In the genomic region with DNA sequence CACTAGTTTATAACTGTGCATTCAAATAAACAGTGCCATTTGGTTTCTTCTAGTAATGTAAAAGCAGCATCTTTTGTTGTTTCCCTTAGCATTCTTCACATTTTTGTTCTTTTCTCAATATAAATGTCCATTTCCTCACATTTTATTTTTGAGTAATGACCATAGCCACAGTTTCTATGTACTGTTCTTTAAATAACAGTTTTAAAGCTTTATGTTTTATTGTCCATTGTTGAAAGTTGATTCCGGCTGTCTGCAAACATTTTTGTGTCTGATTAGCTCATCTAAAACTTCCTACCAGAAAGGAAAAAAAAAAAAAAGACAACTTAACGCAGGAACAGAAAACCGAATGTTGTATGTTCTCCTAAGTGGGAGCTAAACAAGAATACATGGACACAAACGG, we compare ENCODE assay signal across 21 cellular contexts.
"Had no signal": no experiment of that assay in that cellular context is flagged by ENCODE, and none has a peak within 500 bp of the region (broad histone marks: within the 10 kb centered on the region; RNA-seq: fewer than 3 reads in every experiment).

No MANE protein-coding gene starts in this region.

- H3K27me3 ChIP-seq: right atrium auricular region, stomach, testis, upper lobe of left lung had no signal

- H3K27ac ChIP-seq: left ventricle myocardium inferior, right atrium auricular region, stomach, testis, upper lobe of left lung had no signal

- DNase-seq: activated CD4-positive, alpha-beta memory T cell treated with anti-CD3 and anti-CD28 coated beads, Interleukin-2, amount 10 ng/mL, durations not matched to agents 7 days and 5 days; activated CD4-positive, alpha-beta T cell treated with anti-CD3 and anti-CD28 coated beads for 36 hours; activated effector memory CD4-positive, alpha-beta T cell treated with anti-CD3 and anti-CD28 coated beads, Interleukin-2, amount 50 U/mL, for 16 hours; activated T-cell treated with anti-CD3 and anti-CD28 coated beads, Interleukin-2, amount 50 U/mL, for 4 hours; amniotic stem cell; hippocampal formation; kidney; left ventricle myocardium inferior; nucleus accumbens; SIG-M5; stimulated activated CD4-positive, alpha-beta T cell treated with anti-CD3 and anti-CD28 coated beads, Interleukin-1b, Interleukin-23, amount 100 ng/mL, for 48 hours; stomach; T-helper 2 cell; testis; upper lobe of left lung had no signal

- H3K36me3 ChIP-seq: left ventricle myocardium inferior, right atrium auricular region, stomach, upper lobe of left lung had no signal

- H3K27me3 Mint-ChIP-seq: activated CD4-positive, alpha-beta memory T cell treated with anti-CD3 and anti-CD28 coated beads, Interleukin-2, amount 10 ng/mL, durations not matched to agents 7 days and 5 days; activated CD4-positive, alpha-beta T cell treated with anti-CD3 and anti-CD28 coated beads for 36 hours; brain; progenitor cell of endocrine pancreas had no signal

- H3K27ac Mint-ChIP-seq: activated CD4-positive, alpha-beta memory T cell treated with anti-CD3 and anti-CD28 coated beads, Interleukin-2, amount 10 ng/mL, durations not matched to agents 7 days and 5 days; activated CD4-positive, alpha-beta T cell treated with anti-CD3 and anti-CD28 coated beads for 36 hours; activated naive CD4-positive, alpha-beta T cell treated with anti-CD3 and anti-CD28 coated beads, Interleukin-2, amount 50 U/mL, for 72 hours; brain; memory B cell; nephron; progenitor cell of endocrine pancreas had no signal

- ATAC-seq: activated CD4-positive, alpha-beta T cell treated with anti-CD3 and anti-CD28 coated beads for 36 hours; activated naive CD4-positive, alpha-beta T cell treated with anti-CD3 and anti-CD28 coated beads, Interleukin-2, amount 50 U/mL, for 72 hours; activated T-cell treated with anti-CD3 and anti-CD28 coated beads, Interleukin-2, amount 50 U/mL, for 4 hours had no signal

- H3K4me1 Mint-ChIP-seq: activated CD4-positive, alpha-beta memory T cell treated with anti-CD3 and anti-CD28 coated beads, Interleukin-2, amount 10 ng/mL, durations not matched to agents 7 days and 5 days; activated CD4-positive, alpha-beta T cell treated with anti-CD3 and anti-CD28 coated beads for 36 hours; memory B cell had no signal

- H3K36me3 Mint-ChIP-seq: activated naive CD4-positive, alpha-beta T cell treated with anti-CD3 and anti-CD28 coated beads, Interleukin-2, amount 50 U/mL, for 72 hours had no signal

- H3K4me1 ChIP-seq: left ventricle myocardium inferior, right atrium auricular region, testis, upper lobe of left lung had no signal

- H3K4me3 Mint-ChIP-seq: activated CD4-positive, alpha-beta memory T cell treated with anti-CD3 and anti-CD28 coated beads, Interleukin-2, amount 10 ng/mL, durations not matched to agents 7 days and 5 days; activated CD4-positive, alpha-beta T cell treated with anti-CD3 and anti-CD28 coated beads for 36 hours; activated T-cell treated with anti-CD3 and anti-CD28 coated beads, Interleukin-2, amount 50 U/mL, for 4 hours; brain; memory B cell; nephron had no signal

- H3K9me3 ChIP-seq: testis, upper lobe of left lung had no signal

- H3K4me3 ChIP-seq: left ventricle myocardium inferior, right atrium auricular region, stomach, testis, upper lobe of left lung had no signal
